ENCODE assay signal across 25 cellular contexts in the genomic region with DNA sequence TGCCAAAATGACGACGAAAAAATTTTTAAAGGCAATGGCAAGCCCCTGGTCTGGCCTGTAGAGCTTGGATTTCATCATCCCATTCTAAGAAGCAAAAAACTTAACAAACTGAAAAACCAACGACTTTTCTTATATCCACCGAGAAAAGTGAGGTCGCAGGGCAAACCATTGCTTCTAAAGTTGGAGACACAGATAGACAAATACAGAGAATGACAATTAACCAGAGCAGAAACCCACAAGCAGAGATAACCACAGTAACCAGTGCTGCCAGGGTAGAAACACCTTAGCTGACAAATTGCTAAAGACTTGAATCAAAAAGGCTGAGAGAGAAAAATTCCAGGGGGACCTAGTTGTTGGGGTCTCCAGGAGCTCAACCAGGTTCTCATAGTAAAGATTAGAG.
"Had no signal": no experiment of that assay in that cellular context is flagged by ENCODE, and none has a peak within 500 bp of the region (broad histone marks: within the 10 kb centered on the region; RNA-seq: fewer than 3 reads in every experiment).

No MANE protein-coding gene starts in this region.

- H3K4me3 ChIP-seq: adrenal gland, ascending aorta, colonic mucosa, dorsolateral prefrontal cortex had no signal

- FAIRE-seq: frontal cortex had no signal

- H3K9me3 ChIP-seq: adrenal gland, ascending aorta, colonic mucosa had no signal

- H3K27me3 ChIP-seq: adrenal gland, ascending aorta, colonic mucosa, dorsolateral prefrontal cortex had no signal

- H3K4me1 ChIP-seq: adrenal gland, ascending aorta, colonic mucosa had no signal

- ATAC-seq: activated CD4-positive, alpha-beta T cell treated with anti-CD3 and anti-CD28 coated beads for 36 hours; activated CD8-positive, alpha-beta memory T cell treated with anti-CD3 and anti-CD28 coated beads, Interleukin-2, amount 10 ng/mL, durations not matched to agents 7 days and 5 days; activated CD8-positive, alpha-beta T cell treated with anti-CD3 and anti-CD28 coated beads, Interleukin-2, amount 10 ng/mL, durations not matched to agents 7 days and 5 days; activated naive CD8-positive, alpha-beta T cell treated with anti-CD3 and anti-CD28 coated beads, Interleukin-2, amount 50 U/mL, for 24 hours; esophagus mucosa had no signal

- DNase-seq: activated CD4-positive, alpha-beta memory T cell treated with anti-CD3 and anti-CD28 coated beads for 36 hours; activated CD4-positive, alpha-beta T cell treated with anti-CD3 and anti-CD28 coated beads for 36 hours; activated CD4-positive, alpha-beta T cell treated with anti-CD3 and anti-CD28 coated beads, Interleukin-2, amount 10 ng/mL, durations not matched to agents 24 days and 14 days; activated CD4-positive, CD25-positive, alpha-beta regulatory T cell; activated CD4-positive, CD25-positive, alpha-beta regulatory T cell treated with anti-CD3 and anti-CD28 coated beads, Interleukin-2, amount 50 U/mL, for 72 hours; activated CD8-positive, alpha-beta memory T cell treated with anti-CD3 and anti-CD28 coated beads, Interleukin-2, amount 10 ng/mL, durations not matched to agents 7 days and 5 days; activated CD8-positive, alpha-beta memory T cell treated with anti-CD3 and anti-CD28 coated beads, Interleukin-2, amount 50 U/mL, for 4 hours; activated CD8-positive, alpha-beta T cell treated with anti-CD3 and anti-CD28 coated beads, Interleukin-2, amount 10 ng/mL, durations not matched to agents 7 days and 5 days; activated effector memory CD4-positive, alpha-beta T cell treated with anti-CD3 and anti-CD28 coated beads, Interleukin-2, amount 50 U/mL, for 16 hours; activated naive CD4-positive, alpha-beta T cell treated with anti-CD3 and anti-CD28 coated beads for 36 hours; activated naive CD8-positive, alpha-beta T cell treated with anti-CD3 and anti-CD28 coated beads for 36 hours; activated naive CD8-positive, alpha-beta T cell treated with anti-CD3 and anti-CD28 coated beads, Interleukin-2, amount 50 U/mL, for 24 hours; activated T-cell treated with anti-CD3 and anti-CD28 coated beads, Interleukin-2, amount 50 U/mL, for 1 hour; activated T-cell treated with anti-CD3 and anti-CD28 coated beads, Interleukin-2, amount 50 U/mL, for 48 hours; adrenal gland; caudate nucleus; colonic mucosa; dorsolateral prefrontal cortex; effector memory CD4-positive, alpha-beta T cell; endodermal cell; head of caudate nucleus; T-helper 2 cell had no signal

- H3K27ac ChIP-seq: adrenal gland, ascending aorta, colonic mucosa, dorsolateral prefrontal cortex had no signal

- H3K36me3 ChIP-seq: adrenal gland, ascending aorta, colonic mucosa had no signal
